14 cellular contexts compared by ENCODE assay signal in genomic region chr20:24497851-24498250, GRCh38. TPM values are rescaled to one million over a fixed set of nuclear protein-coding genes. Genes with fewer than 3 reads are reported as not detected.
A peak's percentile ranks its signal among the peaks of the same experiment; 100 is the strongest.
DNase-seq lines count a peak whose midpoint lies in the region; ATAC-seq and TF ChIP-seq lines count a peak whose summit lies in the region.
"Had no signal": no experiment of that assay in that cellular context is flagged by ENCODE, and none has a peak within 500 bp of the region (broad histone marks: within the 10 kb centered on the region; RNA-seq: fewer than 3 reads in every experiment).

No MANE protein-coding gene starts in this region.

- no peak for TF ChIP-seq CTCF in mucosa of descending colon (IDR thresholded peaks at IDR 0.05)

- H3K4me1 ChIP-seq in mucosa of descending colon (ENCODE audit: low read depth): no peaks in the 10 kb centered on the region
- H3K4me1 ChIP-seq: psoas muscle had no signal

- ATAC-seq in mucosa of descending colon: peak; percentile 38
- no peak for ATAC-seq in Right ventricle myocardium inferior
- no peak for ATAC-seq in GM18498 (IDR thresholded peaks at IDR 0.05; ENCODE audit: unreplicated experiment)
- no peak for ATAC-seq in GM19023 (IDR thresholded peaks at IDR 0.05; ENCODE audit: unreplicated experiment)
- ATAC-seq: CD8-positive, alpha-beta T cell; psoas muscle had no signal

- DNase-seq in DMS79 treated with DMSO at 0.1 percent for 48 hours (lab: John Stamatoyannopoulos, UW) (peak; percentile 73), NCI-H1092 (lab: John Stamatoyannopoulos, UW) (peak; percentile 20), SW480 (ENCODE audit: low spot score) (peak; percentile 77), mucosa of descending colon (peak in 1 of 3 donors; percentile 45), GM19238 (ENCODE audit: insufficient read length, low spot score) (no peak), Right ventricle myocardium inferior (ENCODE audit: missing footprints) (no peak)
- DNase-seq: activated CD4-positive, alpha-beta T cell treated with anti-CD3 and anti-CD28 coated beads, Interleukin-2, amount 50 U/mL, for 1 hour; CD8-positive, alpha-beta T cell; psoas muscle had no signal

- H3K36me3 ChIP-seq in mucosa of descending colon (ENCODE audit: low read depth): no peaks in the 10 kb centered on the region
- H3K36me3 ChIP-seq: thoracic aorta had no signal

- no peak overlapping the region for H3K4me3 ChIP-seq in mucosa of descending colon
- H3K4me3 ChIP-seq: psoas muscle, thoracic aorta had no signal

- intact Hi-C loops in mucosa of descending colon (cut with DNase I, micrococcal nuclease) (no loop called here), Right ventricle myocardium inferior (cut with DNase I) (no loop called here)

- no peaks in the 10 kb centered on the region for H3K9me3 ChIP-seq in mucosa of descending colon
- H3K9me3 ChIP-seq: psoas muscle, thoracic aorta had no signal

RNA-seq across cellular contexts. Expression of gene SYNDIG1, which starts 28.4 kb away (rescaled TPM):
- total RNA-seq in mucosa of descending colon (under 1 TPM; 0.12 to 0.46 (median 0.35) TPM), Right ventricle myocardium inferior (15.8 TPM)
- total RNA-seq: CD8-positive, alpha-beta T cell; glomerular endothelial cell; NCI-H460; psoas muscle had no signal

Comparison
In these comparisons a context has a peak if more than half of its experiments do, and no peak if none do; other contexts are left out.
1. DNase-seq: peak in DMS79 treated with DMSO at 0.1 percent for 48 hours (single experiment), NCI-H1092 (single experiment) and SW480 (single experiment); none in GM19238 (single experiment) and Right ventricle myocardium inferior (single experiment).
2. RNA of gene SYNDIG1, which starts 28.4 kb away (total RNA-seq): 15.8 TPM in Right ventricle myocardium inferior (single experiment); 0.12 to 0.46 TPM in mucosa of descending colon; every median in the first group is over 10 times any median in the second.